25 cellular contexts compared by ENCODE assay signal in genomic region chr11:126683766-126684728, GRCh38.
"Had no signal": no experiment of that assay in that cellular context is flagged by ENCODE, and none has a peak within 500 bp of the region (broad histone marks: within the 10 kb centered on the region; RNA-seq: fewer than 3 reads in every experiment).

No MANE protein-coding gene starts in this region.

- FAIRE-seq: K562, TTC549 had no signal

- H3K27ac Mint-ChIP-seq: activated B cell treated with CpG ODN at 0.5 μM for 24 hours; activated CD4-positive, alpha-beta T cell treated with anti-CD3 and anti-CD28 coated beads, Interleukin-2, amount 10 ng/mL, durations not matched to agents 24 days and 14 days; activated CD8-positive, alpha-beta memory T cell treated with anti-CD3 and anti-CD28 coated beads, Interleukin-2, amount 10 ng/mL, durations not matched to agents 7 days and 5 days; activated naive CD8-positive, alpha-beta T cell; activated T-cell treated with anti-CD3 and anti-CD28 coated beads, Interleukin-2, amount 50 U/mL, for 24 hours; activated T-helper 1 cell treated with anti-CD3 and anti-CD28 coated beads, Interleukin-12 subunit alpha, Interleukin-12 subunit beta, Interleukin-2, Interleukin-4 antibody, amounts not matched to agents 30 ng/mL and 10 ng/mL and 1 ng/mL, durations not matched to agents 14 hours and 24 hours and 36 hours; T-helper 1 cell treated with Interleukin-12 subunit alpha and Interleukin-12 subunit beta and Interleukin-4 antibody, amounts not matched to agents 30 μg/mL and 1 μg/mL, for 36 hours had no signal

- ATAC-seq: activated CD8-positive, alpha-beta memory T cell treated with anti-CD3 and anti-CD28 coated beads, Interleukin-2, amount 10 ng/mL, durations not matched to agents 7 days and 5 days; K562 had no signal

- H3K4me3 ChIP-seq: K562, Peyer's patch had no signal

- H3K4me1 ChIP-seq: Peyer's patch had no signal

- H3K9me3 ChIP-seq: Peyer's patch had no signal

- H3K4me1 Mint-ChIP-seq: activated B cell treated with CpG ODN at 0.5 μM for 24 hours; activated CD4-positive, alpha-beta T cell treated with anti-CD3 and anti-CD28 coated beads, Interleukin-2, amount 10 ng/mL, durations not matched to agents 24 days and 14 days; activated CD8-positive, alpha-beta memory T cell treated with anti-CD3 and anti-CD28 coated beads, Interleukin-2, amount 10 ng/mL, durations not matched to agents 7 days and 5 days had no signal

- H3K27ac ChIP-seq: brain microvascular endothelial cell, Peyer's patch, RWPE1 had no signal

- H3K27me3 Mint-ChIP-seq: activated CD8-positive, alpha-beta memory T cell treated with anti-CD3 and anti-CD28 coated beads, Interleukin-2, amount 10 ng/mL, durations not matched to agents 7 days and 5 days; activated naive CD8-positive, alpha-beta T cell; activated T-cell treated with anti-CD3 and anti-CD28 coated beads, Interleukin-2, amount 50 U/mL, for 24 hours had no signal

- H3K4me3 Mint-ChIP-seq: activated B cell treated with CpG ODN at 0.5 μM for 24 hours; activated CD4-positive, alpha-beta T cell treated with anti-CD3 and anti-CD28 coated beads, Interleukin-2, amount 10 ng/mL, durations not matched to agents 24 days and 14 days; activated CD8-positive, alpha-beta memory T cell treated with anti-CD3 and anti-CD28 coated beads, Interleukin-2, amount 10 ng/mL, durations not matched to agents 7 days and 5 days; activated naive CD8-positive, alpha-beta T cell; activated T-cell treated with anti-CD3 and anti-CD28 coated beads, Interleukin-2, amount 50 U/mL, for 24 hours; activated T-helper 1 cell treated with anti-CD3 and anti-CD28 coated beads, Interleukin-12 subunit alpha, Interleukin-12 subunit beta, Interleukin-2, Interleukin-4 antibody, amounts not matched to agents 30 ng/mL and 10 ng/mL and 1 ng/mL, durations not matched to agents 14 hours and 24 hours and 36 hours; T-helper 1 cell treated with Interleukin-12 subunit alpha and Interleukin-12 subunit beta and Interleukin-4 antibody, amounts not matched to agents 30 μg/mL and 1 μg/mL, for 36 hours had no signal

- DNase-seq: activated B cell treated with CpG ODN at 0.5 μM for 24 hours; activated CD4-positive, alpha-beta T cell treated with anti-CD3 and anti-CD28 coated beads for 1 hour; activated CD4-positive, alpha-beta T cell treated with anti-CD3 and anti-CD28 coated beads, Interleukin-2, amount 10 ng/mL, durations not matched to agents 24 days and 14 days; activated CD4-positive, alpha-beta T cell treated with anti-CD3 and anti-CD28 coated beads, Interleukin-2, amount 50 U/mL, for 48 hours; activated CD8-positive, alpha-beta memory T cell treated with anti-CD3 and anti-CD28 coated beads, Interleukin-2, amount 10 ng/mL, durations not matched to agents 7 days and 5 days; activated effector memory CD4-positive, alpha-beta T cell treated with anti-CD3 and anti-CD28 coated beads, Interleukin-2, amount 50 U/mL, for 16 hours; activated naive CD4-positive, alpha-beta T cell treated with Interleukin-2 at 50 U/mL for 16 hours; activated T-cell treated with anti-CD3 and anti-CD28 coated beads, Interleukin-2, amount 50 U/mL, for 24 hours; amygdala; brain microvascular endothelial cell; Kasumi-1; NCI-H1092; NCI-H1417; NCI-H1930; NCI-H510A treated with DMSO at 0.1 percent for 48 hours; NCI-H69; Peyer's patch; Right ventricle myocardium superior; T1000 had no signal

- H3K9me3 Mint-ChIP-seq: activated B cell treated with CpG ODN at 0.5 μM for 24 hours; activated CD4-positive, alpha-beta T cell treated with anti-CD3 and anti-CD28 coated beads, Interleukin-2, amount 10 ng/mL, durations not matched to agents 24 days and 14 days; activated T-cell treated with anti-CD3 and anti-CD28 coated beads, Interleukin-2, amount 50 U/mL, for 24 hours; activated T-helper 1 cell treated with anti-CD3 and anti-CD28 coated beads, Interleukin-12 subunit alpha, Interleukin-12 subunit beta, Interleukin-2, Interleukin-4 antibody, amounts not matched to agents 30 ng/mL and 10 ng/mL and 1 ng/mL, durations not matched to agents 14 hours and 24 hours and 36 hours; T-helper 1 cell treated with Interleukin-12 subunit alpha and Interleukin-12 subunit beta and Interleukin-4 antibody, amounts not matched to agents 30 μg/mL and 1 μg/mL, for 36 hours had no signal

- H3K36me3 ChIP-seq: brain microvascular endothelial cell, Peyer's patch had no signal

- H3K27me3 ChIP-seq: brain microvascular endothelial cell, Peyer's patch had no signal

- H3K36me3 Mint-ChIP-seq: activated CD8-positive, alpha-beta memory T cell treated with anti-CD3 and anti-CD28 coated beads, Interleukin-2, amount 10 ng/mL, durations not matched to agents 7 days and 5 days; activated naive CD8-positive, alpha-beta T cell had no signal
